In genomic region chr20:58145506-58146080, GRCh38 we compare ENCODE assay signal across 13 cellular contexts.
"Had no signal": no experiment of that assay in that cellular context is flagged by ENCODE, and none has a peak within 500 bp of the region (broad histone marks: within the 10 kb centered on the region; RNA-seq: fewer than 3 reads in every experiment).

No MANE protein-coding gene starts in this region.

- H3K4me3 ChIP-seq: adrenal gland, SK-N-MC had no signal

- H3K36me3 Mint-ChIP-seq: T-cell had no signal

- DNase-seq: activated CD4-positive, alpha-beta T cell treated with anti-CD3 and anti-CD28 coated beads, Interleukin-2, amount 50 U/mL, for 1 hour; activated CD8-positive, alpha-beta memory T cell treated with anti-CD3 and anti-CD28 coated beads for 24 hours; activated naive CD4-positive, alpha-beta T cell treated with anti-CD3 and anti-CD28 coated beads for 36 hours; adrenal gland; brain microvascular endothelial cell; hypothalamus; stimulated activated CD4-positive, alpha-beta T cell treated with anti-CD3 and anti-CD28 coated beads, Interleukin-1b, Interleukin-23, amount 100 ng/mL, for 48 hours; stimulated activated naive CD8-positive, alpha-beta T cell treated with anti-CD3 and anti-CD28 coated beads, Interleukin-15, amount 100 ng/mL, for 72 hours; T-cell; T-helper 9 cell had no signal

- H3K9me3 Mint-ChIP-seq: activated naive CD4-positive, alpha-beta T cell treated with anti-CD3 and anti-CD28 coated beads for 36 hours; activated T-helper 1 cell treated with anti-CD3 and anti-CD28 coated beads, Interleukin-12 subunit alpha, Interleukin-12 subunit beta, Interleukin-2, Interleukin-4 antibody, amounts not matched to agents 30 ng/mL and 10 ng/mL and 1 ng/mL, durations not matched to agents 14 hours and 24 hours and 36 hours; stimulated activated naive CD8-positive, alpha-beta T cell treated with anti-CD3 and anti-CD28 coated beads, Interleukin-15, amount 100 ng/mL, for 72 hours; T-cell had no signal

- H3K27me3 ChIP-seq: brain microvascular endothelial cell had no signal

- H3K27ac Mint-ChIP-seq: activated naive CD4-positive, alpha-beta T cell treated with anti-CD3 and anti-CD28 coated beads for 36 hours; activated T-helper 1 cell treated with anti-CD3 and anti-CD28 coated beads, Interleukin-12 subunit alpha, Interleukin-12 subunit beta, Interleukin-2, Interleukin-4 antibody, amounts not matched to agents 30 ng/mL and 10 ng/mL and 1 ng/mL, durations not matched to agents 14 hours and 24 hours and 36 hours; stimulated activated naive CD8-positive, alpha-beta T cell treated with anti-CD3 and anti-CD28 coated beads, Interleukin-15, amount 100 ng/mL, for 72 hours; T-cell had no signal

- H3K4me1 ChIP-seq: adrenal gland had no signal

- H3K4me3 Mint-ChIP-seq: activated naive CD4-positive, alpha-beta T cell treated with anti-CD3 and anti-CD28 coated beads for 36 hours; activated T-helper 1 cell treated with anti-CD3 and anti-CD28 coated beads, Interleukin-12 subunit alpha, Interleukin-12 subunit beta, Interleukin-2, Interleukin-4 antibody, amounts not matched to agents 30 ng/mL and 10 ng/mL and 1 ng/mL, durations not matched to agents 14 hours and 24 hours and 36 hours; stimulated activated naive CD8-positive, alpha-beta T cell treated with anti-CD3 and anti-CD28 coated beads, Interleukin-15, amount 100 ng/mL, for 72 hours; T-cell had no signal

- ATAC-seq: esophagus mucosa; stimulated activated naive CD8-positive, alpha-beta T cell treated with anti-CD3 and anti-CD28 coated beads, Interleukin-15, amount 100 ng/mL, for 72 hours; T-cell had no signal

- H3K27ac ChIP-seq: adrenal gland, brain microvascular endothelial cell, SK-N-MC had no signal

- H3K9me3 ChIP-seq: adrenal gland had no signal

- H3K36me3 ChIP-seq: adrenal gland, brain microvascular endothelial cell had no signal
